ENCODE assay signal across 9 cellular contexts in genomic region chr6:137095651-137096238, GRCh38. TPM values are rescaled to one million over a fixed set of nuclear protein-coding genes. Genes with fewer than 3 reads are reported as not detected.
DNase-seq lines count a peak whose midpoint lies in the region; ATAC-seq and TF ChIP-seq lines count a peak whose summit lies in the region.
"Had no signal": no experiment of that assay in that cellular context is flagged by ENCODE, and none has a peak within 500 bp of the region (broad histone marks: within the 10 kb centered on the region; RNA-seq: fewer than 3 reads in every experiment).

No MANE protein-coding gene starts in this region.

- no peak for TF ChIP-seq CTCF in GM20000 (IDR thresholded peaks at IDR 0.05; ENCODE audit: extremely low read depth, missing control alignments)
- no peak for TF ChIP-seq CTCF in esophagus squamous epithelium (IDR thresholded peaks at IDR 0.05)
- TF ChIP-seq CTCF in suprapubic skin (IDR thresholded peaks at IDR 0.05): no peak

- H3K27me3 ChIP-seq in esophagus squamous epithelium (no peaks in the 10 kb centered on the region), suprapubic skin (no peaks in the 10 kb centered on the region), right cardiac atrium (ENCODE audit: control insufficient read depth, insufficient read depth) (no peaks in the 10 kb centered on the region)
- no peaks in the 10 kb centered on the region for H3K27me3 ChIP-seq in effector memory CD4-positive, alpha-beta T cell (replicated peaks; ENCODE audit: control insufficient read depth, insufficient read depth, low read length, poor library complexity, severe bottlenecking)

- DNase-seq in GM20000 (ENCODE audit: low spot score): peak; percentile 65
- DNase-seq in central memory CD4-positive, alpha-beta T cell: peak; percentile 17
- no peak for DNase-seq in esophagus squamous epithelium (lab: John Stamatoyannopoulos, UW)
- DNase-seq in suprapubic skin (ENCODE audit: low spot score in 2 of 2): no peak
- DNase-seq in effector memory CD4-positive, alpha-beta T cell: no peak
- DNase-seq in right cardiac atrium: no peak

- H3K36me3 ChIP-seq in esophagus squamous epithelium: no peaks in the 10 kb centered on the region
- no peaks in the 10 kb centered on the region for H3K36me3 ChIP-seq in suprapubic skin
- H3K36me3 ChIP-seq in effector memory CD4-positive, alpha-beta T cell (ENCODE audit: control insufficient read depth, insufficient read depth, low read length): no peaks in the 10 kb centered on the region

- no peak for TF ChIP-seq EP300 in suprapubic skin (IDR thresholded peaks at IDR 0.05)

- peaks cover 0 to 17% (median 0%) of the 10 kb centered on the region in 3 donors for H3K4me1 ChIP-seq in esophagus squamous epithelium
- H3K4me1 ChIP-seq in suprapubic skin: peaks cover 8% of the 10 kb centered on the region
- H3K4me1 ChIP-seq in effector memory CD4-positive, alpha-beta T cell (ENCODE audit: control insufficient read depth, insufficient read depth, low read length, poor library complexity, severe bottlenecking): peaks cover 4% of the 10 kb centered on the region
- peaks cover 6% of the 10 kb centered on the region for H3K4me1 ChIP-seq in right cardiac atrium (ENCODE audit: control insufficient read depth, insufficient read depth, low read length)

- intact Hi-C loops in esophagus squamous epithelium (cut with DNase I) (loop anchor here (10.0 kb wide), 1 partner anchor 219 kb away; no protein-coding TSS in a partner anchor), right cardiac atrium (cut with DNase I) (loop anchor here (10.0 kb wide), 4 partner anchors 99 to 549 kb away; partner anchors contain the start of gene IFNGR1 (in 1 of the 4))

- H3K9me3 ChIP-seq in esophagus squamous epithelium (no peaks in the 10 kb centered on the region), suprapubic skin (no peaks in the 10 kb centered on the region), right cardiac atrium (ENCODE audit: control insufficient read depth, low read length) (no peaks in the 10 kb centered on the region)
- H3K9me3 ChIP-seq in effector memory CD4-positive, alpha-beta T cell (ENCODE audit: control insufficient read depth, low read length): no peaks in the 10 kb centered on the region

- H3K27ac ChIP-seq in esophagus squamous epithelium: no peak overlapping the region
- H3K27ac ChIP-seq in suprapubic skin: no peak overlapping the region
- no peak overlapping the region for H3K27ac ChIP-seq in effector memory CD4-positive, alpha-beta T cell (ENCODE audit: insufficient read depth, low read length, poor library complexity, severe bottlenecking)
- no peak overlapping the region for H3K27ac ChIP-seq in right cardiac atrium (ENCODE audit: low read length)
- H3K27ac ChIP-seq: SK-N-MC had no signal

- H3K4me3 ChIP-seq in esophagus squamous epithelium (no peak overlapping the region), suprapubic skin (no peak overlapping the region), right cardiac atrium (ENCODE audit: low read length) (no peak overlapping the region)
- no peak overlapping the region for H3K4me3 ChIP-seq in effector memory CD4-positive, alpha-beta T cell (ENCODE audit: insufficient read depth, low read depth, low read length, poor library complexity, severe bottlenecking)
- H3K4me3 ChIP-seq: SK-N-MC had no signal

- ATAC-seq in GM18502 (IDR thresholded peaks at IDR 0.05; ENCODE audit: poor library complexity, unreplicated experiment) (peak; percentile 82), HG03354 (IDR thresholded peaks at IDR 0.05; ENCODE audit: poor library complexity, severe bottlenecking, unreplicated experiment) (peak; percentile 78), right cardiac atrium (no peak)

- TF ChIP-seq POLR2A in esophagus squamous epithelium (IDR thresholded peaks at IDR 0.05): no peak
- no peak for TF ChIP-seq POLR2A in suprapubic skin (IDR thresholded peaks at IDR 0.05)

RNA-seq across cellular contexts. Expression of gene IL20RA, which starts 51.0 kb away (rescaled TPM):
- total RNA-seq in esophagus squamous epithelium (10 to 100 TPM; 11.1 to 20.7 (median 13.1) TPM), suprapubic skin (10 to 100 TPM; 64.4 to 88.8 (median 72.2) TPM), right cardiac atrium (1 to 10 TPM in 2 of 4 donors, under 1 TPM in 2; 0.11 to 2.5 (median 1.3) TPM)
- polyA plus RNA-seq in right cardiac atrium: 3.7 TPM

Comparison
In these comparisons a context has a peak if more than half of its experiments do, and no peak if none do; other contexts are left out.
1. ATAC-seq: peak in GM18502 (single experiment) and HG03354 (single experiment); none in right cardiac atrium (0 of 2).
2. DNase-seq: peak in GM20000 (single experiment) and central memory CD4-positive, alpha-beta T cell (single experiment); none in esophagus squamous epithelium (single experiment), suprapubic skin (0 of 2), effector memory CD4-positive, alpha-beta T cell (0 of 3) and right cardiac atrium (0 of 3).